8 cellular contexts compared by ENCODE assay signal in genomic region chr12:54304187-54304810, GRCh38. TPM values are rescaled to one million over a fixed set of nuclear protein-coding genes. Genes with fewer than 3 reads are reported as not detected.
DNase-seq lines count a peak whose midpoint lies in the region; ATAC-seq and TF ChIP-seq lines count a peak whose summit lies in the region.

No MANE protein-coding gene starts in this region.

- TF ChIP-seq POLR2A in GM18505 (IDR thresholded peaks at IDR 0.05; ENCODE audit: borderline replicate concordance, extremely low read depth, insufficient read depth, insufficient read length): no peak

- H3K4me1 ChIP-seq in GM23248 (ENCODE audit: insufficient read depth) (peaks cover 23% of the 10 kb centered on the region), OCI-LY7 (ENCODE audit: insufficient read depth, low read length, poor library complexity, severe bottlenecking) (peaks cover 11% of the 10 kb centered on the region), osteoblast (ENCODE audit: insufficient read depth, low read length) (peaks cover 29% of the 10 kb centered on the region), SK-N-SH (ENCODE audit: control insufficient read depth in 1 of 2, insufficient read depth in 2 of 2, low read depth in 1 of 2, low read length in 1 of 2) (peaks cover 0 to 17% of the 10 kb centered on the region in 2 experiments; a peak in 1 of 4 replicates)

- TF ChIP-seq EP300 in SK-N-SH (IDR thresholded peaks at IDR 0.05; ENCODE audit: borderline replicate concordance in 1 of 2, low read depth in 1 of 2, low read length in 1 of 2): no peak

- POLR2A ChIA-PET in OCI-LY7 (lab: Charles Lee): no interaction called here
- POLR2A ChIA-PET in SK-N-SH (lab: Yijun Ruan, JAX): no interaction called here

- WGBS in GM23248 (ENCODE audit: low coverage in 1 of 2, low lambda C conversion rate in 2 of 2, missing lambda C conversion rate in 2 of 2), 2 experiments: 4 to 30% methylated on average over 7 to 12 of the region's 12 CpGs
- WGBS in SK-N-SH (ENCODE audit: low lambda C conversion rate): 64% methylated on average over 12 of the region's 12 CpGs

- no peak for TF ChIP-seq CTCF in OCI-LY7 (conservative IDR thresholded peaks at IDR 0.05; ENCODE audit: low read length)
- no peak for TF ChIP-seq CTCF in osteoblast (IDR thresholded peaks at IDR 0.05; ENCODE audit: extremely low read depth, low read depth, low read length)
- no peak for TF ChIP-seq CTCF in SK-N-SH (IDR thresholded peaks at IDR 0.05)
- no peak for TF ChIP-seq CTCF in WERI-Rb-1 (IDR thresholded peaks at IDR 0.05; ENCODE audit: low read depth, low read length)

- H3K36me3 ChIP-seq in GM23248 (ENCODE audit: low read depth) (no peaks in the 10 kb centered on the region), OCI-LY7 (ENCODE audit: insufficient read depth, low read length) (no peaks in the 10 kb centered on the region), osteoblast (ENCODE audit: insufficient read depth, low read length) (no peaks in the 10 kb centered on the region), SK-N-SH (replicated peaks in 1 of 2; ENCODE audit: control insufficient read depth in 1 of 2, insufficient read depth in 2 of 2, low read length in 1 of 2) (no peaks in the 10 kb centered on the region), WERI-Rb-1 (no peaks in the 10 kb centered on the region)

- H3K9me2 ChIP-seq in GM23248 (ENCODE audit: insufficient read depth) (no peaks in the 10 kb centered on the region), OCI-LY7 (ENCODE audit: insufficient read depth, low read length) (no peaks in the 10 kb centered on the region), SK-N-SH (no peaks in the 10 kb centered on the region)

- intact Hi-C loops in OCI-LY7 (cut with micrococcal nuclease; ENCODE audit: unreplicated experiment): no loop called here

- H3K4me2 ChIP-seq in GM23248 (ENCODE audit: unreplicated experiment): no peak overlapping the region
- no peak overlapping the region; the same call in 1 of the 2 replicates for H3K4me2 ChIP-seq in OCI-LY7 (ENCODE audit: low read length)
- H3K4me2 ChIP-seq in osteoblast (ENCODE audit: insufficient read depth, low read length): peak overlapping the region; percentile 43
- no peak overlapping the region for H3K4me2 ChIP-seq in SK-N-SH

- no peak overlapping the region for H3K4me3 ChIP-seq in GM23248
- no peak overlapping the region for H3K4me3 ChIP-seq in OCI-LY7 (ENCODE audit: low read depth, low read length, poor library complexity, severe bottlenecking)
- H3K4me3 ChIP-seq in osteoblast (ENCODE audit: insufficient read depth, low read length): no peak overlapping the region
- no peak overlapping the region for H3K4me3 ChIP-seq in SK-N-SH (ENCODE audit: low read depth in 2 of 2, low read length in 1 of 2)
- H3K4me3 ChIP-seq in WERI-Rb-1 (ENCODE audit: low read depth, low read length): no peak overlapping the region

- H4K20me1 ChIP-seq in GM23248 (ENCODE audit: insufficient read depth) (no peaks in the 10 kb centered on the region), OCI-LY7 (ENCODE audit: insufficient read depth, low read length) (no peaks in the 10 kb centered on the region), osteoblast (ENCODE audit: insufficient read depth, low read length) (no peaks in the 10 kb centered on the region), SK-N-SH (ENCODE audit: insufficient read depth) (no peaks in the 10 kb centered on the region)

- no TSS peak for BruUV-seq in OCI-LY7 (replicated peaks; lab: Mats Ljungman, UMichigan)

- CTCF ChIA-PET in OCI-LY7 (lab: Charles Lee; ENCODE audit: unreplicated experiment) (no interaction called here), SK-N-SH (lab: Yijun Ruan, JAX) (interaction anchor here (1.1 kb wide), 1 partner anchor 90 kb away, joined by 3 read pairs; no protein-coding TSS in a partner anchor)

- no peak for ATAC-seq in GM18505 (IDR thresholded peaks at IDR 0.05; ENCODE audit: unreplicated experiment)
- ATAC-seq in HG02678 (IDR thresholded peaks at IDR 0.05; ENCODE audit: unreplicated experiment): no peak

- H3K27me3 ChIP-seq in GM23248 (replicated peaks; ENCODE audit: insufficient read depth) (no peaks in the 10 kb centered on the region), osteoblast (ENCODE audit: insufficient read depth, low read length) (peaks cover 14% of the 10 kb centered on the region), SK-N-SH (ENCODE audit: insufficient read depth) (no peaks in the 10 kb centered on the region; the same call in 1 of the 2 replicates), WERI-Rb-1 (ENCODE audit: insufficient read depth, low read depth, severe bottlenecking) (no peaks in the 10 kb centered on the region)

- H2AFZ ChIP-seq in GM23248 (no peak overlapping the region), OCI-LY7 (ENCODE audit: low read length) (no peak overlapping the region), osteoblast (ENCODE audit: low read length) (no peak overlapping the region), SK-N-SH (ENCODE audit: low read depth) (no peak overlapping the region)

- no peak overlapping the region for H3K27ac ChIP-seq in GM23248
- no peak overlapping the region for H3K27ac ChIP-seq in OCI-LY7 (ENCODE audit: low read depth, low read length, poor library complexity, severe bottlenecking)
- H3K27ac ChIP-seq in osteoblast (ENCODE audit: low read depth, low read length): no peak overlapping the region
- H3K27ac ChIP-seq in SK-N-SH (ENCODE audit: low read depth in 2 of 2, low read length in 1 of 2): no peak overlapping the region
- H3K27ac ChIP-seq in WERI-Rb-1: no peak overlapping the region

- H3K79me2 ChIP-seq in GM23248 (ENCODE audit: insufficient read depth): no peaks in the 10 kb centered on the region
- no peaks in the 10 kb centered on the region for H3K79me2 ChIP-seq in OCI-LY7 (ENCODE audit: insufficient read depth, low read depth, low read length)
- H3K79me2 ChIP-seq in osteoblast (ENCODE audit: insufficient read depth, low read length): no peaks in the 10 kb centered on the region
- H3K79me2 ChIP-seq in SK-N-SH (ENCODE audit: insufficient read depth): no peaks in the 10 kb centered on the region

- in situ Hi-C loops in GM23248 (cut with MboI): no loop called here

- H3K9me3 ChIP-seq in GM23248 (ENCODE audit: low read depth) (no peaks in the 10 kb centered on the region), OCI-LY7 (ENCODE audit: low read length) (no peaks in the 10 kb centered on the region), osteoblast (ENCODE audit: low read depth, low read length) (no peaks in the 10 kb centered on the region), SK-N-SH (no peaks in the 10 kb centered on the region), WERI-Rb-1 (ENCODE audit: severe bottlenecking) (no peaks in the 10 kb centered on the region)

- H3K9ac ChIP-seq in GM23248 (no peak overlapping the region), SK-N-SH (no peak overlapping the region)

- TF ChIP-seq RAD21 in SK-N-SH (IDR thresholded peaks at IDR 0.05; ENCODE audit: low read length): no peak

- no peaks in the 10 kb centered on the region for H3F3A ChIP-seq in GM23248 (ENCODE audit: insufficient read depth)
- H3F3A ChIP-seq in SK-N-SH (replicated peaks; ENCODE audit: insufficient read depth): peaks cover 3% of the 10 kb centered on the region

- DNase-seq in GM23248: peak; percentile 74
- peak; percentile 24 for DNase-seq in OCI-LY7 (ENCODE audit: low spot score)
- DNase-seq in fibroblast of gingiva (ENCODE audit: low read depth): peak; percentile 42
- peak; percentile 86 for DNase-seq in osteoblast (ENCODE audit: insufficient read length, low spot score, missing footprints)
- DNase-seq in SK-N-SH: no peak
- DNase-seq in WERI-Rb-1: no peak

TF ChIP-seq in SK-N-SH, 30 proteins besides CTCF, POLR2A, EP300 and RAD21 (continues in another document):
- no peak for TF ChIP-seq RCOR1 (IDR thresholded peaks at IDR 0.05; ENCODE audit: low read length)

RNA-seq across cellular contexts. Expression of gene NFE2, which starts 3.5 kb away (rescaled TPM):
- total RNA-seq in GM23248 (2014; rRNA removed; shearing (Covaris generic)): not detected in 2 replicates
- 0.46 TPM in 1 of 2 replicates, not detected in the other for polyA plus RNA-seq in GM23248 (2016; fragmentation: Nextera tagmentation; extraction: Ambion mirVana)
- total RNA-seq in OCI-LY7 (2014; rRNA removed; shearing (Covaris generic)): not detected in 2 replicates
- total RNA-seq in OCI-LY7 (2022): not detected in 2 replicates
- total RNA-seq in osteoblast: 1.4 and 2.7 TPM in 2 replicates
- polyA plus RNA-seq in SK-N-SH (2012; rRNA removed): 0.16 and 0.25 TPM in 2 replicates
- 0.10 and 0.13 TPM in 2 replicates for polyA plus RNA-seq in SK-N-SH (2012; cell fraction: cytosol; rRNA removed)
- 0.17 and 0.25 TPM in 2 replicates for polyA plus RNA-seq in SK-N-SH (2012; cell fraction: nucleus; rRNA removed)

RNA-seq across cellular contexts. Expression of gene COPZ1, which starts 20.6 kb away (rescaled TPM):
- total RNA-seq in GM23248 (2014; rRNA removed; shearing (Covaris generic)): 149 and 204 TPM in 2 replicates
- 170 and 183 TPM in 2 replicates for polyA plus RNA-seq in GM23248 (2016; fragmentation: Nextera tagmentation; extraction: Ambion mirVana)
- total RNA-seq in OCI-LY7 (2014; rRNA removed; shearing (Covaris generic)): 77.5 and 86.0 TPM in 2 replicates
- total RNA-seq in OCI-LY7 (2022): 114 and 121 TPM in 2 replicates
- 96.9 and 104 TPM in 2 replicates for total RNA-seq in osteoblast
- 111 and 156 TPM in 2 replicates for polyA plus RNA-seq in SK-N-SH (2012; rRNA removed)
- polyA plus RNA-seq in SK-N-SH (2012; cell fraction: cytosol; rRNA removed): 143 and 154 TPM in 2 replicates
- polyA plus RNA-seq in SK-N-SH (2012; cell fraction: nucleus; rRNA removed): 31.4 and 71.4 TPM in 2 replicates

RNA-seq across cellular contexts. Expression of gene HNRNPA1, which starts 23.8 kb away (rescaled TPM):
- 217 and 226 TPM in 2 replicates for total RNA-seq in GM23248 (2014; rRNA removed; shearing (Covaris generic))
- polyA plus RNA-seq in GM23248 (2016; fragmentation: Nextera tagmentation; extraction: Ambion mirVana) (346 and 351 TPM in 2 replicates), SK-N-SH (2012; rRNA removed) (773 and 841 TPM in 2 replicates)
- total RNA-seq in OCI-LY7 (2014; rRNA removed; shearing (Covaris generic)): 713 and 899 TPM in 2 replicates
- total RNA-seq in OCI-LY7 (2022) (2,128 and 2,331 TPM in 2 replicates), osteoblast (217 and 232 TPM in 2 replicates)
- polyA plus RNA-seq in SK-N-SH (2012; cell fraction: cytosol; rRNA removed): 1,054 and 1,304 TPM in 2 replicates
- polyA plus RNA-seq in SK-N-SH (2012; cell fraction: nucleus; rRNA removed): 350 and 539 TPM in 2 replicates

RNA-seq across cellular contexts. Expression of gene CBX5, which starts 24.4 kb away (rescaled TPM):
- total RNA-seq in GM23248 (2014; rRNA removed; shearing (Covaris generic)): 36.7 and 37.6 TPM in 2 replicates
- polyA plus RNA-seq in GM23248 (2016; fragmentation: Nextera tagmentation; extraction: Ambion mirVana): 29.6 TPM in 2 replicates
- total RNA-seq in OCI-LY7 (2014; rRNA removed; shearing (Covaris generic)): 97.8 and 115 TPM in 2 replicates
- total RNA-seq in OCI-LY7 (2022): 299 and 321 TPM in 2 replicates
- 37.1 and 37.6 TPM in 2 replicates for total RNA-seq in osteoblast
- polyA plus RNA-seq in SK-N-SH (2012; rRNA removed): 11.6 and 14.1 TPM in 2 replicates
- polyA plus RNA-seq in SK-N-SH (2012; cell fraction: cytosol; rRNA removed): 15.2 and 17.9 TPM in 2 replicates
- 8.3 and 12.6 TPM in 2 replicates for polyA plus RNA-seq in SK-N-SH (2012; cell fraction: nucleus; rRNA removed)

RNA-seq across cellular contexts. Expression of gene GPR84, which starts 60.0 kb away (rescaled TPM):
- not detected in 2 replicates for total RNA-seq in GM23248 (2014; rRNA removed; shearing (Covaris generic))
- polyA plus RNA-seq in GM23248 (2016; fragmentation: Nextera tagmentation; extraction: Ambion mirVana): not detected in 2 replicates
- total RNA-seq in OCI-LY7 (2014; rRNA removed; shearing (Covaris generic)): not detected in 2 replicates
- total RNA-seq in OCI-LY7 (2022): 0.18 and 0.30 TPM in 2 replicates
- 0.36 TPM in 1 of 2 replicates, not detected in the other for total RNA-seq in osteoblast
- 0.03 TPM in 1 of 2 replicates, not detected in the other for polyA plus RNA-seq in SK-N-SH (2012; rRNA removed)
- not detected in 2 replicates for polyA plus RNA-seq in SK-N-SH (2012; cell fraction: cytosol; rRNA removed)
- polyA plus RNA-seq in SK-N-SH (2012; cell fraction: nucleus; rRNA removed): 0.18 and 0.23 TPM in 2 replicates

Comparison
In these comparisons a context has a peak if more than half of its experiments do, and no peak if none do; other contexts are left out.
1. DNase-seq: peak in GM23248 (single experiment), OCI-LY7 (single experiment), fibroblast of gingiva (single experiment) and osteoblast (single experiment); none in SK-N-SH (single experiment) and WERI-Rb-1 (single experiment).